8 cellular contexts compared by ENCODE assay signal in the genomic region with DNA sequence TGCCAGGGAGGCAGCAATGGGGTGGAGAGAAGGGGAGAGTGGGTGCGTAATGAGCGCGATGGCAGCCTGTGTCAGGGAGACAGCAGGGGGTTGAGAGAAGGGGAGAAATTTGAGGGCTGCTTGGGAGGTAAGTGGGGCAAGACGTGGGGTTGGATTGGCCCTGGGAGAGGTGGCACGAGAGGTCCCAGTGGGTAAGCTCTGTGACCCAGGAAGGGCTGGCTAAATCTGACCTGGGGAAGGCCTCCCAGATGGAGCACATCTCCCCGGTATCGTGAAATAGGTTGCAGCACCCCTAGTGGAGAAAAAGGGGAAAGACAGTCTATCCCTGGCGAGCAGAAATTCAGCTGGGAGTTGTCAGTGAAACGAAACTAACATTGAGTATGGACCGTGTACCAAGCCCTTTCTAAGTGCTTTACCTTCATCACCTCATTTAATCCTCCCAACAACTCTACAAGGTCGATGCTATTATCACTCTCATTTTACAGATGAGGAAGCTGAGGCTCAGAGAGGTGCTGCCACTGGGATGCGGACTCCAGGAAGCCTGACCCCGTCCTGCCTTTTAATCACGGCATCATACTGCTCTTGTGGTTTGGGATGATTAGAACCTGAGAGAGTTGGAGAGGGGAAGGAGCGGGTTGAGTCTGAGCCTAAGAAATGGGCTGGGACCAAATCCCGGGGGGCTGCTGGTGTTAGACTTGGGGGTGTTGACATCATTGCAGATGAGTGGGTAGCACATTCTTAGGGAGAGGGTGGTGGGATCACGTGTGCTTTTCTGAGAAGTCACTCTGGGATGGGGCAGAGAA. TPM values are rescaled to one million over a fixed set of nuclear protein-coding genes. Genes with fewer than 3 reads are reported as not detected.
DNase-seq lines count a peak whose midpoint lies in the region; ATAC-seq lines count a peak whose summit lies in the region.

No MANE protein-coding gene starts in this region.

- peak overlapping the region; percentile 79 to 94 for H3K4ac ChIP-seq in mesenchymal stem cell (ENCODE audit: low read depth in 1 of 2, low read length in 2 of 2)

- H3K18ac ChIP-seq in mesenchymal stem cell (ENCODE audit: low read depth in 1 of 2, low read length in 2 of 2): peak overlapping the region; percentile 87 to 99

- 34% methylated on average over 17 of the region's 17 CpGs for WGBS in mesenchymal stem cell

- peak overlapping the region; percentile 98 for H4K91ac ChIP-seq in mesenchymal stem cell (ENCODE audit: low read length)

- H3K27me3 ChIP-seq in CD4-positive, alpha-beta memory T cell (ENCODE audit: insufficient read depth, low read length): no peaks in the 10 kb centered on the region
- H3K27me3 ChIP-seq in H7 (ENCODE audit: control insufficient read depth, insufficient read depth, low read length) (no peaks in the 10 kb centered on the region), mesenchymal stem cell (ENCODE audit: control insufficient read depth in 1 of 2, insufficient read depth in 1 of 2, low read length in 2 of 2) (peaks cover 0 to 27% of the 10 kb centered on the region in 2 experiments)

- peaks cover 19% of the 10 kb centered on the region for H3K4me1 ChIP-seq in CD4-positive, alpha-beta memory T cell (ENCODE audit: insufficient read depth, low read length)
- H3K4me1 ChIP-seq in mesenchymal stem cell (ENCODE audit: control insufficient read depth, insufficient read depth, low read depth, low read length): peaks cover 6% of the 10 kb centered on the region

- peak overlapping the region; percentile 71 to 97 (median 90) for H3K27ac Mint-ChIP-seq in CD4-positive, alpha-beta memory T cell
- peak overlapping the region; percentile 31 to 88 for H3K27ac Mint-ChIP-seq in effector memory CD8-positive, alpha-beta T cell
- peak overlapping the region; percentile 71 for H3K27ac Mint-ChIP-seq in stimulated activated naive CD8-positive, alpha-beta T cell treated with anti-CD3 and anti-CD28 coated beads, Interleukin-15, Interleukin-2, amounts not matched to agents 100 ng/mL and 50 ng/mL, for 24 hours

- peak overlapping the region in 1 of 2 experiments; percentile 95 for H3K14ac ChIP-seq in mesenchymal stem cell (ENCODE audit: low read length in 2 of 2)

- no peaks in the 10 kb centered on the region for H3K9me3 ChIP-seq in CD4-positive, alpha-beta memory T cell (ENCODE audit: control insufficient read depth in 1 of 2, low read length in 2 of 2)
- no peaks in the 10 kb centered on the region for H3K9me3 ChIP-seq in mesenchymal stem cell (ENCODE audit: control insufficient read depth, low read length)

- no peak overlapping the region for H2BK5ac ChIP-seq in mesenchymal stem cell (ENCODE audit: low read depth, low read length, poor library complexity, severe bottlenecking)

- DNase-seq in CD4-positive, alpha-beta memory T cell: peak; percentile 70 to 79 (median 76)
- DNase-seq in H7 (peak; percentile 88), NCI-H345 treated with DMSO at 0.1 percent for 48 hours (lab: John Stamatoyannopoulos, UW; ENCODE audit: unreplicated experiment) (peak; percentile 40), mesenchymal stem cell (peak; percentile 86)
- peak; percentile 44 for DNase-seq in activated CD4-positive, alpha-beta T cell treated with anti-CD3 and anti-CD28 coated beads, Interleukin-2, amount 50 U/mL, for 1 hour
- peak; percentile 56 to 65 (median 59) for DNase-seq in effector memory CD8-positive, alpha-beta T cell

- peak overlapping the region; percentile 48 for H3K27ac ChIP-seq in CD4-positive, alpha-beta memory T cell (ENCODE audit: low read depth, low read length)
- H3K27ac ChIP-seq in mesenchymal stem cell (ENCODE audit: low read length, poor library complexity, severe bottlenecking): no peak overlapping the region

- H3K4me2 ChIP-seq in mesenchymal stem cell (ENCODE audit: low read length, poor library complexity, severe bottlenecking): peak overlapping the region; percentile 60

- H3K9ac ChIP-seq in mesenchymal stem cell (ENCODE audit: low read length): peak overlapping the region; percentile 91

- no peaks in the 10 kb centered on the region for H3K79me1 ChIP-seq in mesenchymal stem cell (replicated peaks; ENCODE audit: low read length, poor library complexity, severe bottlenecking)

- CTCF ChIA-PET in CD4-positive, alpha-beta memory T cell (lab: Charles Lee; ENCODE audit: partially characterized antibody): interaction anchor here (0.9 to 20.9 kb wide), 19 partner anchors 9 to 231 kb away, joined by 3 to 1081 read pairs (median 16); a partner anchor contains a TSS

- H3K4me3 ChIP-seq in CD4-positive, alpha-beta memory T cell (ENCODE audit: low read length in 2 of 2): peak overlapping the region; percentile 36 to 44
- H3K4me3 ChIP-seq in H7 (ENCODE audit: insufficient read depth, low read depth, low read length): no peak overlapping the region
- peak overlapping the region; percentile 20 to 83 for H3K4me3 ChIP-seq in mesenchymal stem cell (ENCODE audit: insufficient read depth in 1 of 2, low read depth in 1 of 2, low read length in 2 of 2)

- H3K4me1 Mint-ChIP-seq in CD4-positive, alpha-beta memory T cell: peaks cover 21 to 41% (median 26%) of the 10 kb centered on the region in 4 donors
- H3K4me1 Mint-ChIP-seq in effector memory CD8-positive, alpha-beta T cell (ENCODE audit: low read depth in 2 of 2): peaks cover 13 to 17% of the 10 kb centered on the region in 2 donors
- H3K4me1 Mint-ChIP-seq in stimulated activated naive CD8-positive, alpha-beta T cell treated with anti-CD3 and anti-CD28 coated beads, Interleukin-15, Interleukin-2, amounts not matched to agents 100 ng/mL and 50 ng/mL, for 24 hours (ENCODE audit: low read depth): peaks cover 36% of the 10 kb centered on the region

- H2BK12ac ChIP-seq in mesenchymal stem cell (ENCODE audit: low read length in 2 of 2): peak overlapping the region; percentile 75 to 100

- no peaks in the 10 kb centered on the region for H3K27me3 Mint-ChIP-seq in CD4-positive, alpha-beta memory T cell
- peaks cover 0 to 18% of the 10 kb centered on the region in 2 donors for H3K27me3 Mint-ChIP-seq in effector memory CD8-positive, alpha-beta T cell
- H3K27me3 Mint-ChIP-seq in stimulated activated naive CD8-positive, alpha-beta T cell treated with anti-CD3 and anti-CD28 coated beads, Interleukin-15, Interleukin-2, amounts not matched to agents 100 ng/mL and 50 ng/mL, for 24 hours: no peaks in the 10 kb centered on the region

- peak overlapping the region; percentile 30 for H2BK15ac ChIP-seq in mesenchymal stem cell (ENCODE audit: low read depth, poor library complexity, severe bottlenecking)

- peak overlapping the region; percentile 36 for H2AFZ ChIP-seq in mesenchymal stem cell (ENCODE audit: low read depth, low read length)

- intact Hi-C loops in CD4-positive, alpha-beta memory T cell (cut with micrococcal nuclease): loop anchor here (1.0 kb wide), 3 partner anchors 16 to 76 kb away; a partner anchor contains a TSS

- H2AK5ac ChIP-seq in mesenchymal stem cell (ENCODE audit: low read length, severe bottlenecking): no peak overlapping the region

- no peaks in the 10 kb centered on the region for H3K9me3 Mint-ChIP-seq in CD4-positive, alpha-beta memory T cell
- no peaks in the 10 kb centered on the region for H3K9me3 Mint-ChIP-seq in effector memory CD8-positive, alpha-beta T cell
- no peaks in the 10 kb centered on the region for H3K9me3 Mint-ChIP-seq in stimulated activated naive CD8-positive, alpha-beta T cell treated with anti-CD3 and anti-CD28 coated beads, Interleukin-15, Interleukin-2, amounts not matched to agents 100 ng/mL and 50 ng/mL, for 24 hours

- peak overlapping the region; percentile 77 for H2BK120ac ChIP-seq in mesenchymal stem cell (ENCODE audit: low read depth, low read length)

- ATAC-seq in effector memory CD8-positive, alpha-beta T cell (replicated peaks): peak; percentile 85
- no peak for ATAC-seq in GM19351 (IDR thresholded peaks at IDR 0.05; ENCODE audit: unreplicated experiment)

- H3K23ac ChIP-seq in mesenchymal stem cell (ENCODE audit: low read length in 2 of 2): peak overlapping the region in 1 of 2 experiments; percentile 97

- POLR2A ChIA-PET in CD4-positive, alpha-beta memory T cell (lab: Charles Lee; ENCODE audit: partially characterized antibody): interaction anchor here (0.8 to 17.8 kb wide), 16 partner anchors 11 to 138 kb away, joined by 3 to 616 read pairs (median 7); a partner anchor contains a TSS

- H3K36me3 ChIP-seq in CD4-positive, alpha-beta memory T cell (ENCODE audit: insufficient read depth, low read length): no peaks in the 10 kb centered on the region
- H3K36me3 ChIP-seq in H7 (replicated peaks; ENCODE audit: control insufficient read depth, insufficient read depth, low read length) (no peaks in the 10 kb centered on the region), mesenchymal stem cell (ENCODE audit: control insufficient read depth in 1 of 2, insufficient read depth in 2 of 2, low read depth in 1 of 2, low read length in 2 of 2) (no peaks in the 10 kb centered on the region)

- H3K36me3 Mint-ChIP-seq in CD4-positive, alpha-beta memory T cell: no peaks in the 10 kb centered on the region
- H3K36me3 Mint-ChIP-seq in effector memory CD8-positive, alpha-beta T cell (ENCODE audit: insufficient read depth): no peaks in the 10 kb centered on the region
- no peaks in the 10 kb centered on the region for H3K36me3 Mint-ChIP-seq in stimulated activated naive CD8-positive, alpha-beta T cell treated with anti-CD3 and anti-CD28 coated beads, Interleukin-15, Interleukin-2, amounts not matched to agents 100 ng/mL and 50 ng/mL, for 24 hours (ENCODE audit: low read depth)

- H4K8ac ChIP-seq in mesenchymal stem cell (ENCODE audit: low read length): peak overlapping the region; percentile 94

- H3K4me3 Mint-ChIP-seq in CD4-positive, alpha-beta memory T cell: peak overlapping the region; percentile 72 to 84 (median 78)
- peak overlapping the region; percentile 68 to 73 for H3K4me3 Mint-ChIP-seq in effector memory CD8-positive, alpha-beta T cell
- H3K4me3 Mint-ChIP-seq in stimulated activated naive CD8-positive, alpha-beta T cell treated with anti-CD3 and anti-CD28 coated beads, Interleukin-15, Interleukin-2, amounts not matched to agents 100 ng/mL and 50 ng/mL, for 24 hours: peak overlapping the region; percentile 67

RNA-seq across cellular contexts. Expression of a gene that starts 56.6 kb away (rescaled TPM):
- 1,000 to 10,000 TPM; 1,919 to 2,088 TPM for total RNA-seq in CD4-positive, alpha-beta memory T cell
- 1,000 to 10,000 TPM; 1,255 to 1,467 TPM for polyA plus RNA-seq in CD4-positive, alpha-beta memory T cell
- 1,671 and 2,124 TPM in 2 replicates for total RNA-seq in H7 (2014; rRNA removed; shearing (Covaris generic))
- 2,341 TPM for polyA plus RNA-seq in mesenchymal stem cell (2013, experiment 1 of 2)
- polyA plus RNA-seq in mesenchymal stem cell (2013, experiment 2 of 2): 2,276 TPM
